ENCODE assay signal across 1 cellular context in the genomic region with DNA sequence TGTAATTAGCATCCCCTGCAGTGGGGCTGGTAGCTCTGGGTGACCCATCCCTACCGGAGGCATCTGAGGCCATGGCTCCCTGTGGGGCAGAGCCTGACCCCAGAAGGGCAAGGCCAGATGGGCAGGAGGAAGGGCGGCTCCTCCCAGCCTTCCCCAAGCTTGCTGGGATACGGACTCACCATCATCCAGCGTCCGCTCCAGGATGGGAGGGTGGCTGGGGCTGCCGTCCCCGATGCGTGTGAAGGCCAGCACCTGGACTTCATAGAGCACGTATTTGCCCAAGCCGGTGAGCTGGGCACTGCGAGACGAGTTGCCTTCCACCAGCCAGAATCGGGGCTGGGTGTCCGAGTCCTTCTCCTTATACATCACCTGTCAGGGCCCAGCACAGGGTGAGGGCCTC.
TF ChIP-seq lines count a peak whose summit lies in the region.

No MANE protein-coding gene starts in this region.

TF ChIP-seq in IMR-90, 13 proteins besides CTCF, POLR2A, EP300 and RAD21 (continued from another document):
- TF ChIP-seq NFE2L2 (IDR thresholded peaks at IDR 0.05; ENCODE audit: low read depth, low read length) (no peak), RFX5 (IDR thresholded peaks at IDR 0.05; ENCODE audit: low read depth, low read length) (no peak), CEBPB (IDR thresholded peaks at IDR 0.05; ENCODE audit: low read depth, low read length) (no peak)
- TF ChIP-seq, protein P1, sequence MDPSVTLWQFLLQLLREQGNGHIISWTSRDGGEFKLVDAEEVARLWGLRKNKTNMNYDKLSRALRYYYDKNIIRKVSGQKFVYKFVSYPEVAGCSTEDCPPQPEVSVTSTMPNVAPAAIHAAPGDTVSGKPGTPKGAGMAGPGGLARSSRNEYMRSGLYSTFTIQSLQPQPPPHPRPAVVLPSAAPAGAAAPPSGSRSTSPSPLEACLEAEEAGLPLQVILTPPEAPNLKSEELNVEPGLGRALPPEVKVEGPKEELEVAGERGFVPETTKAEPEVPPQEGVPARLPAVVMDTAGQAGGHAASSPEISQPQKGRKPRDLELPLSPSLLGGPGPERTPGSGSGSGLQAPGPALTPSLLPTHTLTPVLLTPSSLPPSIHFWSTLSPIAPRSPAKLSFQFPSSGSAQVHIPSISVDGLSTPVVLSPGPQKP (IDR thresholded peaks at IDR 0.05; ENCODE audit: borderline replicate concordance, low read depth, low read length) = no peak
